Comparison of ENCODE assay signal across 21 cellular contexts in genomic region chr1:60421965-60422364, GRCh38.
"Had no signal": no experiment of that assay in that cellular context is flagged by ENCODE, and none has a peak within 500 bp of the region (broad histone marks: within the 10 kb centered on the region; RNA-seq: fewer than 3 reads in every experiment).

No MANE protein-coding gene starts in this region.

- H3K4me3 ChIP-seq: coronary artery, dorsolateral prefrontal cortex, esophagus squamous epithelium, gastrocnemius medialis, heart right ventricle, left lung, lower lobe of right lung, mucosa of descending colon had no signal

- DNase-seq: dermis blood vessel endothelial cell; dorsolateral prefrontal cortex; effector CD4-positive, alpha-beta T cell; effector memory CD4-positive, alpha-beta T cell; esophagus squamous epithelium; foreskin fibroblast; foreskin melanocyte; gastrocnemius medialis; glutamatergic neuron; head of caudate nucleus; heart right ventricle; hippocampal formation; left cardiac atrium; left lung; left ventricle myocardium superior; lower lobe of right lung; mesenchymal stem cell; mucosa of descending colon had no signal

- H3K27ac ChIP-seq: coronary artery, dorsolateral prefrontal cortex, gastrocnemius medialis, heart right ventricle, left lung, lower lobe of right lung had no signal

- H3K36me3 Mint-ChIP-seq: mesothelial cell of epicardium had no signal

- ATAC-seq: esophagus mucosa, gastrocnemius medialis, heart right ventricle, left cardiac atrium, left lung, left ventricle myocardium superior, lower lobe of right lung, mucosa of descending colon had no signal

- H3K36me3 ChIP-seq: esophagus squamous epithelium, gastrocnemius medialis, heart right ventricle, left lung, lower lobe of right lung had no signal

- H3K4me1 ChIP-seq: esophagus squamous epithelium, gastrocnemius medialis, left lung, lower lobe of right lung had no signal

- H3K27me3 ChIP-seq: dorsolateral prefrontal cortex, gastrocnemius medialis, heart right ventricle, left lung had no signal

- H3K9me3 ChIP-seq: gastrocnemius medialis, mucosa of descending colon had no signal

- H3K4me3 Mint-ChIP-seq: mesothelial cell of epicardium had no signal
